Comparison of ENCODE assay signal across 8 cellular contexts in genomic region chr17:31858647-31859486, GRCh38.
DNase-seq lines count a peak whose midpoint lies in the region; ATAC-seq lines count a peak whose summit lies in the region.

A gene with protein sequence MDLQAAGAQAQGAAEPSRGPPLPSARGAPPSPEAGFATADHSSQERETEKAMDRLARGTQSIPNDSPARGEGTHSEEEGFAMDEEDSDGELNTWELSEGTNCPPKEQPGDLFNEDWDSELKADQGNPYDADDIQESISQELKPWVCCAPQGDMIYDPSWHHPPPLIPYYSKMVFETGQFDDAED (minus strand): TSS chr17:31859244. CDS start chr17:31859199, 45 bp downstream.

- H3K27ac Mint-ChIP-seq in effector memory CD8-positive, alpha-beta T cell, result peak within 1 kb of the TSS in 1 of 2 donors; percentile 3
- H3K27ac Mint-ChIP-seq in memory B cell, result peak within 1 kb of the TSS; percentile 71

- DNase-seq in 8988T (peak; percentile 64), NOMO-1 (lab: John Stamatoyannopoulos, UW; ENCODE audit: unreplicated experiment in 2 of 2) (peak; percentile 47 to 84), memory B cell (ENCODE audit: low spot score in 2 of 2) (peak; percentile 61 to 72)
- peak; percentile 62 to 64 for DNase-seq in activated CD8-positive, alpha-beta memory T cell treated with anti-CD3 and anti-CD28 coated beads for 4 hours (ENCODE audit: low read depth in 2 of 2)
- peak; percentile 57 to 59 (median 58) for DNase-seq in effector memory CD8-positive, alpha-beta T cell
- DNase-seq in stimulated activated CD8-positive, alpha-beta memory T cell treated with anti-CD3 and anti-CD28 coated beads, Interleukin-12 subunit alpha, Interleukin-12 subunit beta, amount 100 ng/mL, for 1 hour (ENCODE audit: low read depth), result peak; percentile 62

- H3K9me3 Mint-ChIP-seq in effector memory CD8-positive, alpha-beta T cell, result no peaks in the 10 kb centered on the region
- no peaks in the 10 kb centered on the region for H3K9me3 Mint-ChIP-seq in memory B cell

- no peaks in the 10 kb centered on the region for H3K27me3 Mint-ChIP-seq in effector memory CD8-positive, alpha-beta T cell
- H3K27me3 Mint-ChIP-seq in memory B cell, result no peaks in the 10 kb centered on the region

- peaks cover 25% of the 10 kb centered on the region for H3K36me3 Mint-ChIP-seq in effector memory CD8-positive, alpha-beta T cell (ENCODE audit: insufficient read depth)
- peaks cover 8% of the 10 kb centered on the region for H3K36me3 Mint-ChIP-seq in memory B cell

- H3K4me3 Mint-ChIP-seq in effector memory CD8-positive, alpha-beta T cell, result peak within 1 kb of the TSS; percentile 79 to 80
- H3K4me3 Mint-ChIP-seq in memory B cell, result peak within 1 kb of the TSS; percentile 90

- ATAC-seq in GM18520 (IDR thresholded peaks at IDR 0.05; ENCODE audit: unreplicated experiment) (peak; percentile 70), HG03432 (IDR thresholded peaks at IDR 0.05; ENCODE audit: unreplicated experiment) (peak; percentile 83), memory B cell (ENCODE audit: low read depth) (peak; percentile 87)
- ATAC-seq in effector memory CD8-positive, alpha-beta T cell (replicated peaks), result peak; percentile 84

- peaks cover 13 to 15% of the 10 kb centered on the region in 2 donors for H3K4me1 Mint-ChIP-seq in effector memory CD8-positive, alpha-beta T cell (ENCODE audit: low read depth in 2 of 2)
- peaks cover 18% of the 10 kb centered on the region for H3K4me1 Mint-ChIP-seq in memory B cell

Comparison
In these comparisons a context has a peak if more than half of its experiments do, and no peak if none do; other contexts are left out.
1. Peak in every context shown above with its lines: DNase-seq and ATAC-seq.